In genomic region chr12:2034633-2035420, GRCh38 we compare ENCODE assay signal across 8 cellular contexts. TPM values are rescaled to one million over a fixed set of nuclear protein-coding genes. Genes with fewer than 3 reads are reported as not detected.
DNase-seq lines count a peak whose midpoint lies in the region; ATAC-seq and TF ChIP-seq lines count a peak whose summit lies in the region.

No MANE protein-coding gene starts in this region.

- H3K27ac Mint-ChIP-seq in CD4-positive, alpha-beta T cell = no peak overlapping the region
- no peak overlapping the region for H3K27ac Mint-ChIP-seq in osteocyte (ENCODE audit: unreplicated experiment)

- TF ChIP-seq POLR2A in testis (IDR thresholded peaks at IDR 0.05) = no peak

- 8 to 9% methylated on average over 41 to 47 of the region's 47 CpGs for WGBS in testis, 2 donors

- H3K4me3 Mint-ChIP-seq in CD4-positive, alpha-beta T cell = peak overlapping the region; percentile 73
- peak overlapping the region; percentile 62 for H3K4me3 Mint-ChIP-seq in osteocyte (ENCODE audit: unreplicated experiment)

- H3K9ac ChIP-seq in SK-N-MC (ENCODE audit: insufficient read length) = no peak overlapping the region

- peaks cover 5% of the 10 kb centered on the region for H3K4me1 ChIP-seq in testis

- peak; percentile 99 for ATAC-seq in CD4-positive, alpha-beta T cell (ENCODE audit: poor library complexity)
- peak; percentile 84 for ATAC-seq in GM21423 (IDR thresholded peaks at IDR 0.05; ENCODE audit: unreplicated experiment)

- peaks cover 31% of the 10 kb centered on the region for H3K27me3 Mint-ChIP-seq in CD4-positive, alpha-beta T cell
- peaks cover 72% of the 10 kb centered on the region for H3K27me3 Mint-ChIP-seq in osteocyte (ENCODE audit: unreplicated experiment)

- H3K9me3 Mint-ChIP-seq in CD4-positive, alpha-beta T cell = no peaks in the 10 kb centered on the region
- H3K9me3 Mint-ChIP-seq in osteocyte (ENCODE audit: unreplicated experiment) = no peaks in the 10 kb centered on the region

- no peaks in the 10 kb centered on the region for H3K9me3 ChIP-seq in CD4-positive, alpha-beta T cell (ENCODE audit: control insufficient read depth, low read length)
- H3K9me3 ChIP-seq in SK-N-MC (ENCODE audit: low read depth, low read length) (no peaks in the 10 kb centered on the region), testis (no peaks in the 10 kb centered on the region)

- no peaks in the 10 kb centered on the region for H3K36me3 ChIP-seq in SK-N-MC (ENCODE audit: insufficient read depth, low read length)
- H3K36me3 ChIP-seq in testis (ENCODE audit: low read depth, missing control alignments) = no peaks in the 10 kb centered on the region

- no peaks in the 10 kb centered on the region for H3K36me3 Mint-ChIP-seq in CD4-positive, alpha-beta T cell (ENCODE audit: low read depth)
- H3K36me3 Mint-ChIP-seq in osteocyte (ENCODE audit: unreplicated experiment) = no peaks in the 10 kb centered on the region

- intact Hi-C loops in CD4-positive, alpha-beta T cell (cut with DNase I, micrococcal nuclease) = loop anchor here (2.0 to 10.0 kb wide), 5 partner anchors 98 to 750 kb away; no protein-coding TSS in a partner anchor
- intact Hi-C loops in head of caudate nucleus (cut with DNase I) (loop anchor here (10.0 kb wide), 2 partner anchors 90 to 240 kb away; no protein-coding TSS in a partner anchor), testis (cut with DNase I; ENCODE audit: low total_unique reads) (loop anchor here (10.0 kb wide), 1 partner anchor 230 kb away; no protein-coding TSS in a partner anchor)

- H3K27me3 ChIP-seq in CD4-positive, alpha-beta T cell (ENCODE audit: control insufficient read depth, insufficient read depth, low read length) = peaks cover 26% of the 10 kb centered on the region
- no peaks in the 10 kb centered on the region for H3K27me3 ChIP-seq in testis

- peak; percentile 71 to 88 (median 82) for DNase-seq in CD4-positive, alpha-beta T cell
- DNase-seq in LoVo (ENCODE audit: low spot score) = peak; percentile 92
- DNase-seq in SK-N-MC (ENCODE audit: low read depth, low spot score) = no peak
- DNase-seq in activated naive CD4-positive, alpha-beta T cell treated with anti-CD3 and anti-CD28 coated beads, Interleukin-2, amount 50 U/mL, for 16 hours = peak; percentile 91
- peak; percentile 69 to 97 (median 92) for DNase-seq in head of caudate nucleus
- peak; percentile 92 for DNase-seq in osteocyte (ENCODE audit: extremely low spot score, unreplicated experiment)
- DNase-seq in testis = peak; percentile 92

- H3K27ac ChIP-seq in CD4-positive, alpha-beta T cell (ENCODE audit: low read depth, low read length) = no peak overlapping the region
- H3K27ac ChIP-seq in SK-N-MC = no peak overlapping the region
- no peak overlapping the region for H3K27ac ChIP-seq in testis

- POLR2A ChIA-PET in CD4-positive, alpha-beta T cell (lab: Charles Lee) = interaction anchor here (0.7 kb wide), 1 partner anchor 238 kb away, joined by 4 read pairs; no protein-coding TSS in a partner anchor

- H3K4me3 ChIP-seq in SK-N-MC (peak overlapping the region; percentile 74), testis (peak overlapping the region in 1 of 2 donors; percentile 35)

- H3K4me1 Mint-ChIP-seq in CD4-positive, alpha-beta T cell (ENCODE audit: low read depth) = peaks cover 16% of the 10 kb centered on the region
- H3K4me1 Mint-ChIP-seq in osteocyte (ENCODE audit: unreplicated experiment) = peaks cover 12% of the 10 kb centered on the region

- peak; percentile 91 for TF ChIP-seq CTCF in CD4-positive, alpha-beta T cell (IDR thresholded peaks at IDR 0.05)
- peak; percentile 94 for TF ChIP-seq CTCF in osteocyte (IDR thresholded peaks at IDR 0.05)
- TF ChIP-seq CTCF in testis (IDR thresholded peaks at IDR 0.05) = peak; percentile 90 to 94 (median 90)

- CTCF ChIA-PET in CD4-positive, alpha-beta T cell (lab: Charles Lee) = interaction anchor here (0.5 to 1.9 kb wide), 21 partner anchors 9 to 1085 kb away, joined by 3 to 13 read pairs (median 4); partner anchors contain the start of gene RAD52

RNA-seq across cellular contexts. Expression of gene CACNA1C, which starts 18.0 kb away (rescaled TPM):
- under 1 TPM; 0.05 to 0.08 TPM for total RNA-seq in CD4-positive, alpha-beta T cell
- total RNA-seq in osteocyte (59.1 and 67.4 TPM in 2 replicates), testis (10 to 100 TPM; 20.3 to 36.8 TPM)
- polyA plus RNA-seq in testis (ENCODE audit: insufficient read depth, low read depth, low replicate concordance) = 32.0 TPM

RNA-seq across cellular contexts. Expression of gene DCP1B, which starts 30.6 kb away (rescaled TPM):
- total RNA-seq in CD4-positive, alpha-beta T cell = 1 to 10 TPM; 4.3 to 4.6 TPM
- total RNA-seq in osteocyte (12.5 and 14.4 TPM in 2 replicates), testis (10 to 100 TPM; 36.6 to 40.0 TPM)
- 56.1 TPM for polyA plus RNA-seq in testis (ENCODE audit: insufficient read depth, low read depth, low replicate concordance)

Comparison
In these comparisons a context has a peak if more than half of its experiments do, and no peak if none do; other contexts are left out.
1. RNA of gene CACNA1C, which starts 18.0 kb away (total RNA-seq): 59.1 to 67.4 TPM in osteocyte and 20.3 to 36.8 TPM in testis; 0.05 to 0.08 TPM in CD4-positive, alpha-beta T cell; every median in the first group is over 10 times any median in the second.
2. Peak in every context shown above with its lines, with median percentiles within 50 percentile points of each other: CTCF ChIP-seq.